ENCODE assay signal across 8 cellular contexts in genomic region chr3:113825090-113825489, GRCh38. TPM values are rescaled to one million over a fixed set of nuclear protein-coding genes. Genes with fewer than 3 reads are reported as not detected.
DNase-seq lines count a peak whose midpoint lies in the region; ATAC-seq, FAIRE-seq and TF ChIP-seq lines count a peak whose summit lies in the region.

No MANE protein-coding gene starts in this region.

- H3K4me1 Mint-ChIP-seq in activated T-helper 17 cell treated with anti-CD3 and anti-CD28 coated beads, Interleukin-2, amount 50 U/mL, for 72 hours, result no peaks in the 10 kb centered on the region
- no peaks in the 10 kb centered on the region for H3K4me1 Mint-ChIP-seq in activated CD4-positive, alpha-beta T cell treated with anti-CD3 and anti-CD28 coated beads, Interleukin-2, amount 10 ng/mL, durations not matched to agents 24 days and 14 days

- no peak overlapping the region for H3K27ac Mint-ChIP-seq in activated T-helper 17 cell treated with anti-CD3 and anti-CD28 coated beads, Interleukin-2, amount 50 U/mL, for 72 hours
- H3K27ac Mint-ChIP-seq in activated CD4-positive, alpha-beta T cell treated with anti-CD3 and anti-CD28 coated beads, Interleukin-2, amount 10 ng/mL, durations not matched to agents 24 days and 14 days, result no peak overlapping the region

- H3K4me2 ChIP-seq in A549, result no peak overlapping the region

- CTCF ChIA-PET in A549 (lab: Yijun Ruan, JAX), result interaction anchor here (1.3 to 3.7 kb wide), 4 partner anchors 13 to 88 kb away, joined by 3 to 32 read pairs (median 8); partner anchors contain the start of gene GRAMD1C

- TF ChIP-seq POLR2A in A549 (IDR thresholded peaks at IDR 0.05; ENCODE audit: low read length), result no peak

- no peak overlapping the region for H3K27ac ChIP-seq in A549

- DNase-seq in A549 (ENCODE audit: low read depth in 1 of 2, low spot score in 1 of 2), result peak; percentile 33 to 42
- no peak for DNase-seq in KG1 (lab: John Stamatoyannopoulos, UW)
- DNase-seq in NCI-H748 (lab: John Stamatoyannopoulos, UW; ENCODE audit: unreplicated experiment), result no peak
- DNase-seq in NCI-H2081 treated with DMSO at 0.1 percent for 48 hours (lab: John Stamatoyannopoulos, UW), result no peak
- no peak for DNase-seq in activated CD4-positive, alpha-beta T cell treated with anti-CD3 and anti-CD28 coated beads, Interleukin-2, amount 10 ng/mL, durations not matched to agents 24 days and 14 days

- POLR2A ChIA-PET in A549 (lab: Yijun Ruan, JAX), result no interaction called here

- 0 out of 3 replicates have a peak, but pooled peaks cover 2% of the 10 kb centered on the region for H3K4me1 ChIP-seq in A549

- no peak overlapping the region for H3K4me3 ChIP-seq in A549

- WGBS in A549 (ENCODE audit: missing lambda C conversion rate), result 47% methylated on average over 2 of the region's 2 CpGs

- TF ChIP-seq EP300 in A549 (IDR thresholded peaks at IDR 0.05), result no peak

- no peak for TF ChIP-seq RAD21 in A549 (conservative IDR thresholded peaks at IDR 0.05 in 1 of 2, IDR thresholded peaks at IDR 0.05 in 1 of 2)

- H3K4me3 Mint-ChIP-seq in activated T-helper 17 cell treated with anti-CD3 and anti-CD28 coated beads, Interleukin-2, amount 50 U/mL, for 72 hours, result no peak overlapping the region
- no peak overlapping the region for H3K4me3 Mint-ChIP-seq in activated CD4-positive, alpha-beta T cell treated with anti-CD3 and anti-CD28 coated beads, Interleukin-2, amount 10 ng/mL, durations not matched to agents 24 days and 14 days

- intact Hi-C loops in activated CD4-positive, alpha-beta T cell treated with anti-CD3 and anti-CD28 coated beads, Interleukin-2, amount 10 ng/mL, durations not matched to agents 24 days and 14 days (cut with micrococcal nuclease), result no loop called here

- FAIRE-seq in A549 (lab: Jason Lieb, UNC), result no peak

- no peaks in the 10 kb centered on the region for H3K9me3 ChIP-seq in A549

- peak; percentile 74 to 89; a peak in 5 of 6 replicates for ATAC-seq in A549
- peak; percentile 85 for ATAC-seq in GM18870 (IDR thresholded peaks at IDR 0.05; ENCODE audit: unreplicated experiment)
- peak; percentile 61 for ATAC-seq in HG03060 (IDR thresholded peaks at IDR 0.05; ENCODE audit: low read depth, unreplicated experiment)
- peak; percentile 45 for ATAC-seq in activated T-helper 17 cell treated with anti-CD3 and anti-CD28 coated beads, Interleukin-2, amount 50 U/mL, for 72 hours (replicated peaks)

- no peaks in the 10 kb centered on the region for H3K27me3 Mint-ChIP-seq in activated T-helper 17 cell treated with anti-CD3 and anti-CD28 coated beads, Interleukin-2, amount 50 U/mL, for 72 hours
- no peaks in the 10 kb centered on the region for H3K27me3 Mint-ChIP-seq in activated CD4-positive, alpha-beta T cell treated with anti-CD3 and anti-CD28 coated beads, Interleukin-2, amount 10 ng/mL, durations not matched to agents 24 days and 14 days

- H3K9me3 Mint-ChIP-seq in activated T-helper 17 cell treated with anti-CD3 and anti-CD28 coated beads, Interleukin-2, amount 50 U/mL, for 72 hours, result no peaks in the 10 kb centered on the region
- no peaks in the 10 kb centered on the region for H3K9me3 Mint-ChIP-seq in activated CD4-positive, alpha-beta T cell treated with anti-CD3 and anti-CD28 coated beads, Interleukin-2, amount 10 ng/mL, durations not matched to agents 24 days and 14 days

- no peaks in the 10 kb centered on the region for H3K36me3 Mint-ChIP-seq in activated T-helper 17 cell treated with anti-CD3 and anti-CD28 coated beads, Interleukin-2, amount 50 U/mL, for 72 hours (ENCODE audit: low read depth)
- H3K36me3 Mint-ChIP-seq in activated CD4-positive, alpha-beta T cell treated with anti-CD3 and anti-CD28 coated beads, Interleukin-2, amount 10 ng/mL, durations not matched to agents 24 days and 14 days (ENCODE audit: low read depth), result no peaks in the 10 kb centered on the region

- no peak for TF ChIP-seq CTCF in A549 (IDR thresholded peaks at IDR 0.05)

TF ChIP-seq in A549, 52 proteins besides CTCF, POLR2A, EP300 and RAD21:
- TF ChIP-seq JUN (IDR thresholded peaks at IDR 0.05), result no peak
- TF ChIP-seq JUNB (IDR thresholded peaks at IDR 0.05), result no peak
- TF ChIP-seq FOSL2 (IDR thresholded peaks at IDR 0.05), result no peak
- peak; percentile 27; the same call in 1 of the 2 replicates for TF ChIP-seq FOSL2 (CRISPR knock-in tag; IDR thresholded peaks at IDR 0.05)
- TF ChIP-seq NFE2L2 (conservative IDR thresholded peaks at IDR 0.05; ENCODE audit: low read length), result no peak
- TF ChIP-seq MAZ (IDR thresholded peaks at IDR 0.05; ENCODE audit: borderline replicate concordance, low read depth, low read length), result no peak

RNA-seq across cellular contexts. Expression of gene GRAMD1C, which starts 13.5 kb away (rescaled TPM):
- polyA plus RNA-seq in A549 (2011; rRNA removed), result 0.59 and 0.87 TPM in 2 replicates
- polyA plus RNA-seq in A549 (2012; cell fraction: cytosol; rRNA removed), result 0.08 and 0.25 TPM in 2 replicates
- 0.18 and 0.44 TPM in 2 replicates for polyA plus RNA-seq in A549 (2012; cell fraction: nucleus; rRNA removed)
- 0.32 to 0.84 TPM (median 0.70 TPM) in 3 replicates for polyA plus RNA-seq in A549 (2017; fragmentation: RNase III; extraction: RNeasy Plus Mini Kit Qiagen cat#74134 plus additional on column Dnase treatment)
- 0.12 TPM in 1 of 2 replicates, not detected in the other for polyA minus RNA-seq in A549 (2011; rRNA and poly(A)+ RNA removed)
- total RNA-seq in activated T-helper 17 cell treated with anti-CD3 and anti-CD28 coated beads, Interleukin-2, amount 50 U/mL, for 72 hours, result under 1 TPM; 0.32 to 0.56 TPM
- total RNA-seq in activated CD4-positive, alpha-beta T cell treated with anti-CD3 and anti-CD28 coated beads, Interleukin-2, amount 10 ng/mL, durations not matched to agents 24 days and 14 days, result not detected in 2 replicates

Comparison
In these comparisons a context has a peak if more than half of its experiments do, and no peak if none do; other contexts are left out.
1. DNase-seq: peak in A549 (2 of 2); none in KG1 (single experiment), NCI-H748 (single experiment), NCI-H2081 treated with DMSO at 0.1 percent for 48 hours (single experiment) and activated CD4-positive, alpha-beta T cell treated with anti-CD3 and anti-CD28 coated beads, Interleukin-2, amount 10 ng/mL, durations not matched to agents 24 days and 14 days (single experiment).
2. Peak in every context shown above with its lines, with median percentiles within 50 percentile points of each other: ATAC-seq.